ENCODE assay signal across 12 cellular contexts in genomic region chr16:89562939-89563338, GRCh38.
DNase-seq lines count a peak whose midpoint lies in the region; ATAC-seq and TF ChIP-seq lines count a peak whose summit lies in the region.
"Had no signal": no experiment of that assay in that cellular context is flagged by ENCODE, and none has a peak within 500 bp of the region (broad histone marks: within the 10 kb centered on the region; RNA-seq: fewer than 3 reads in every experiment).

No MANE protein-coding gene starts in this region.

- H3K4me1 Mint-ChIP-seq in nephron, result peaks cover 37% of the 10 kb centered on the region

- no peak overlapping the region for H3K9ac ChIP-seq in Loucy (ENCODE audit: low read depth, low read length, poor library complexity, severe bottlenecking)

- H3F3A ChIP-seq in DOHH2 (ENCODE audit: control insufficient read depth, insufficient read depth) (peaks cover 66% of the 10 kb centered on the region), Loucy (ENCODE audit: low read depth) (no peaks in the 10 kb centered on the region)

- H3K27ac Mint-ChIP-seq in nephron, result peak overlapping the region in 1 of 3 experiments; percentile 47

- peaks cover 32% of the 10 kb centered on the region for H3K36me3 Mint-ChIP-seq in nephron (ENCODE audit: low read depth)

- ATAC-seq in GM18867 (IDR thresholded peaks at IDR 0.05; ENCODE audit: unreplicated experiment) (no peak), HG03135 (IDR thresholded peaks at IDR 0.05; ENCODE audit: unreplicated experiment) (no peak)
- ATAC-seq: activated CD4-positive, CD25-positive, alpha-beta regulatory T cell treated with anti-CD3 and anti-CD28 coated beads, Interleukin-2, amount 50 U/mL, for 24 hours had no signal

- H3K4me1 ChIP-seq in DOHH2 (ENCODE audit: control insufficient read depth, low read length) (peaks cover 53% of the 10 kb centered on the region), Loucy (ENCODE audit: insufficient read depth, low read length, poor library complexity, severe bottlenecking) (peaks cover 8% of the 10 kb centered on the region)

- no peak overlapping the region for H2AFZ ChIP-seq in Loucy (ENCODE audit: low read length)

- H3K4me3 Mint-ChIP-seq in nephron, result peak overlapping the region; percentile 89 to 97 (median 91)

- no peaks in the 10 kb centered on the region for H3K9me3 Mint-ChIP-seq in nephron

- TF ChIP-seq CTCF in DOHH2 (IDR thresholded peaks at IDR 0.05; ENCODE audit: low read depth, low read length, poor library complexity, severe bottlenecking) (no peak), Loucy (conservative IDR thresholded peaks at IDR 0.05; ENCODE audit: low read length) (no peak), astrocyte of the spinal cord (IDR thresholded peaks at IDR 0.05; ENCODE audit: low read depth, low read length) (no peak), nephron (IDR thresholded peaks at IDR 0.05; ENCODE audit: unreplicated experiment in 3 of 3) (no peak)

- H3K4me3 ChIP-seq in DOHH2 (ENCODE audit: low read length) (peak overlapping the region; percentile 97), Loucy (ENCODE audit: low read length, poor library complexity, severe bottlenecking) (peak overlapping the region; percentile 83), astrocyte of the spinal cord (ENCODE audit: low read depth, low read length) (peak overlapping the region; percentile 77)
- H3K4me3 ChIP-seq: right atrium auricular region had no signal

- H3K27ac ChIP-seq in DOHH2 (ENCODE audit: low read depth, low read length), result no peak overlapping the region; the same call in 1 of the 2 replicates
- H3K27ac ChIP-seq: colonic mucosa, right atrium auricular region had no signal

- H3K79me2 ChIP-seq in DOHH2 (ENCODE audit: control insufficient read depth, low read length) (peaks cover 43% of the 10 kb centered on the region), Loucy (ENCODE audit: insufficient read depth, low read length) (peaks cover 53% of the 10 kb centered on the region)

- H3K36me3 ChIP-seq in DOHH2 (ENCODE audit: control insufficient read depth, low read length) (peaks cover 64% of the 10 kb centered on the region), Loucy (ENCODE audit: insufficient read depth, low read length) (peaks cover 33% of the 10 kb centered on the region; the same call in 1 of the 2 replicates)

- in situ Hi-C loops in astrocyte of the spinal cord (cut with HindIII; ENCODE audit: low sequenced_read_pairs), result no loop called here

- H3K27me3 Mint-ChIP-seq in nephron (ENCODE audit: low read depth), result peaks cover 4% of the 10 kb centered on the region

- H3K4me2 ChIP-seq in DOHH2 (ENCODE audit: low read length) (peak overlapping the region; percentile 85), Loucy (ENCODE audit: low read depth, low read length, poor library complexity, severe bottlenecking) (peak overlapping the region; percentile 95)

- DNase-seq in astrocyte of the spinal cord (ENCODE audit: low read depth, low spot score) (peak; percentile 56), iPS-NIHi7 (ENCODE audit: extremely low spot score) (no peak)
- DNase-seq: colonic mucosa, islet precursor cell, NCI-H748 treated with DMSO at 0.1 percent for 48 hours had no signal

- no peaks in the 10 kb centered on the region for H3K9me2 ChIP-seq in DOHH2 (replicated peaks; ENCODE audit: control insufficient read depth, low read length)
- H3K9me2 ChIP-seq in Loucy (replicated peaks; ENCODE audit: low read depth, low read length), result no peaks in the 10 kb centered on the region

- H3K9me3 ChIP-seq in DOHH2 (ENCODE audit: control insufficient read depth, insufficient read depth, low read length), result no peaks in the 10 kb centered on the region
- no peaks in the 10 kb centered on the region for H3K9me3 ChIP-seq in Loucy (ENCODE audit: insufficient read depth, low read depth, low read length)
- H3K9me3 ChIP-seq: colonic mucosa, right atrium auricular region had no signal

- peaks cover 37% of the 10 kb centered on the region for H4K20me1 ChIP-seq in DOHH2 (ENCODE audit: control insufficient read depth, insufficient read depth, low read depth, low read length)
- H4K20me1 ChIP-seq in Loucy (ENCODE audit: insufficient read depth, low read length, poor library complexity, severe bottlenecking), result peaks cover 55% of the 10 kb centered on the region

- H3K27me3 ChIP-seq in DOHH2 (ENCODE audit: control insufficient read depth, low read length) (no peaks in the 10 kb centered on the region), Loucy (ENCODE audit: insufficient read depth, low read length, poor library complexity, severe bottlenecking) (peaks cover 11% of the 10 kb centered on the region)
- H3K27me3 ChIP-seq: colonic mucosa, right atrium auricular region had no signal
